Comparison of ENCODE assay signal across 7 cellular contexts in genomic region chr7:28062197-28062988, GRCh38.
DNase-seq lines count a peak whose midpoint lies in the region; ATAC-seq and TF ChIP-seq lines count a peak whose summit lies in the region.

No MANE protein-coding gene starts in this region.

- H3K9me3 Mint-ChIP-seq in activated CD4-positive, alpha-beta T cell treated with anti-CD3 and anti-CD28 coated beads, Interleukin-2, amount 10 ng/mL, durations not matched to agents 7 days and 5 days: no peaks in the 10 kb centered on the region
- peaks cover 0 to 6% (median 2%) of the 10 kb centered on the region in 11 donors for H3K9me3 Mint-ChIP-seq in naive thymus-derived CD4-positive, alpha-beta T cell
- no peaks in the 10 kb centered on the region for H3K9me3 Mint-ChIP-seq in type B pancreatic cell

- no peak overlapping the region for H3K4me3 Mint-ChIP-seq in activated CD4-positive, alpha-beta T cell treated with anti-CD3 and anti-CD28 coated beads, Interleukin-2, amount 10 ng/mL, durations not matched to agents 7 days and 5 days
- no peak overlapping the region for H3K4me3 Mint-ChIP-seq in naive thymus-derived CD4-positive, alpha-beta T cell
- no peak overlapping the region for H3K4me3 Mint-ChIP-seq in type B pancreatic cell

- peaks cover 3% of the 10 kb centered on the region for H3K4me1 Mint-ChIP-seq in activated CD4-positive, alpha-beta T cell treated with anti-CD3 and anti-CD28 coated beads, Interleukin-2, amount 10 ng/mL, durations not matched to agents 7 days and 5 days
- peaks cover 3 to 25% (median 6%) of the 10 kb centered on the region in 7 donors for H3K4me1 Mint-ChIP-seq in naive thymus-derived CD4-positive, alpha-beta T cell
- peaks cover 11% of the 10 kb centered on the region for H3K4me1 Mint-ChIP-seq in type B pancreatic cell (ENCODE audit: unreplicated experiment)

- H3K27ac ChIP-seq in naive thymus-derived CD4-positive, alpha-beta T cell (ENCODE audit: low read depth, low read length): no peak overlapping the region

- ATAC-seq in HG03442 (IDR thresholded peaks at IDR 0.05; ENCODE audit: unreplicated experiment): peak; percentile 68
- peak; percentile 81 for ATAC-seq in naive thymus-derived CD4-positive, alpha-beta T cell

- H3K4me1 ChIP-seq in naive thymus-derived CD4-positive, alpha-beta T cell (ENCODE audit: control insufficient read depth in 2 of 2, insufficient read depth in 2 of 2, low read length in 2 of 2): no peaks in the 10 kb centered on the region

- H3K4me3 ChIP-seq in GM12875 (ENCODE audit: low read depth, low read length) (no peak overlapping the region), epithelial cell of proximal tubule (ENCODE audit: low read depth, low read length) (no peak overlapping the region)
- no peak overlapping the region for H3K4me3 ChIP-seq in naive thymus-derived CD4-positive, alpha-beta T cell (ENCODE audit: low read length)

- H3K27me3 Mint-ChIP-seq in activated CD4-positive, alpha-beta T cell treated with anti-CD3 and anti-CD28 coated beads, Interleukin-2, amount 10 ng/mL, durations not matched to agents 7 days and 5 days: peaks cover 2% of the 10 kb centered on the region
- H3K27me3 Mint-ChIP-seq in naive thymus-derived CD4-positive, alpha-beta T cell: peaks cover 0 to 18% (median 0%) of the 10 kb centered on the region in 5 donors
- H3K27me3 Mint-ChIP-seq in type B pancreatic cell: peaks cover 6% of the 10 kb centered on the region

- intact Hi-C loops in naive thymus-derived CD4-positive, alpha-beta T cell (cut with micrococcal nuclease): no loop called here

- CTCF ChIA-PET in activated CD4-positive, alpha-beta T cell treated with anti-CD3 and anti-CD28 coated beads, Interleukin-2, amount 10 ng/mL, durations not matched to agents 7 days and 5 days (lab: Charles Lee): interaction anchor here (0.7 to 1.0 kb wide), 10 partner anchors 9 to 238 kb away, joined by 3 to 6 read pairs (median 3); no protein-coding TSS in a partner anchor
- CTCF ChIA-PET in naive thymus-derived CD4-positive, alpha-beta T cell (lab: Charles Lee): no interaction called here

- TF ChIP-seq CTCF in GM12875 (IDR thresholded peaks at IDR 0.05; ENCODE audit: borderline replicate concordance, insufficient read depth, low read depth, low read length) (peak; percentile 80), epithelial cell of proximal tubule (conservative IDR thresholded peaks at IDR 0.05; ENCODE audit: low read depth, low read length) (peak; percentile 93), type B pancreatic cell (conservative IDR thresholded peaks at IDR 0.05) (peak; percentile 74)

- H3K9me3 ChIP-seq in naive thymus-derived CD4-positive, alpha-beta T cell (ENCODE audit: control insufficient read depth in 2 of 3, low read length in 3 of 3): no peaks in the 10 kb centered on the region

- POLR2A ChIA-PET in activated CD4-positive, alpha-beta T cell treated with anti-CD3 and anti-CD28 coated beads, Interleukin-2, amount 10 ng/mL, durations not matched to agents 7 days and 5 days (lab: Charles Lee): no interaction called here
- POLR2A ChIA-PET in naive thymus-derived CD4-positive, alpha-beta T cell (lab: Charles Lee): no interaction called here

- H3K36me3 Mint-ChIP-seq in activated CD4-positive, alpha-beta T cell treated with anti-CD3 and anti-CD28 coated beads, Interleukin-2, amount 10 ng/mL, durations not matched to agents 7 days and 5 days (ENCODE audit: low read depth): no peaks in the 10 kb centered on the region
- H3K36me3 Mint-ChIP-seq in naive thymus-derived CD4-positive, alpha-beta T cell: peaks cover 0 to 13% (median 6%) of the 10 kb centered on the region in 5 donors
- H3K36me3 Mint-ChIP-seq in type B pancreatic cell: no peaks in the 10 kb centered on the region

- peak; percentile 6 to 83 for DNase-seq in NCI-H526 (lab: John Stamatoyannopoulos, UW)
- peak; percentile 55 for DNase-seq in activated CD4-positive, alpha-beta T cell treated with anti-CD3 and anti-CD28 coated beads, Interleukin-2, amount 10 ng/mL, durations not matched to agents 7 days and 5 days
- no peak for DNase-seq in epithelial cell of proximal tubule (ENCODE audit: low read depth)
- peak in 3 of 9 donors; percentile 2 to 43 (median 7) for DNase-seq in naive thymus-derived CD4-positive, alpha-beta T cell
- no peak for DNase-seq in type B pancreatic cell (ENCODE audit: extremely low spot score, unreplicated experiment)

- H3K36me3 ChIP-seq in naive thymus-derived CD4-positive, alpha-beta T cell (ENCODE audit: control insufficient read depth in 2 of 3, insufficient read depth in 3 of 3, low read length in 3 of 3): no peaks in the 10 kb centered on the region

- H3K27ac Mint-ChIP-seq in activated CD4-positive, alpha-beta T cell treated with anti-CD3 and anti-CD28 coated beads, Interleukin-2, amount 10 ng/mL, durations not matched to agents 7 days and 5 days: no peak overlapping the region
- H3K27ac Mint-ChIP-seq in naive thymus-derived CD4-positive, alpha-beta T cell: no peak overlapping the region
- peak overlapping the region; percentile 0 for H3K27ac Mint-ChIP-seq in type B pancreatic cell

- H3K27me3 ChIP-seq in naive thymus-derived CD4-positive, alpha-beta T cell (ENCODE audit: control insufficient read depth in 2 of 2, insufficient read depth in 2 of 2, low read length in 2 of 2): no peaks in the 10 kb centered on the region

Comparison
In these comparisons a context has a peak if more than half of its experiments do, and no peak if none do; other contexts are left out.
1. DNase-seq: peak in NCI-H526 (2 of 2) and activated CD4-positive, alpha-beta T cell treated with anti-CD3 and anti-CD28 coated beads, Interleukin-2, amount 10 ng/mL, durations not matched to agents 7 days and 5 days (single experiment); none in epithelial cell of proximal tubule (single experiment) and type B pancreatic cell (single experiment).
2. Peak in every context shown above with its lines, with median percentiles within 50 percentile points of each other: CTCF ChIP-seq.